In the genomic region with DNA sequence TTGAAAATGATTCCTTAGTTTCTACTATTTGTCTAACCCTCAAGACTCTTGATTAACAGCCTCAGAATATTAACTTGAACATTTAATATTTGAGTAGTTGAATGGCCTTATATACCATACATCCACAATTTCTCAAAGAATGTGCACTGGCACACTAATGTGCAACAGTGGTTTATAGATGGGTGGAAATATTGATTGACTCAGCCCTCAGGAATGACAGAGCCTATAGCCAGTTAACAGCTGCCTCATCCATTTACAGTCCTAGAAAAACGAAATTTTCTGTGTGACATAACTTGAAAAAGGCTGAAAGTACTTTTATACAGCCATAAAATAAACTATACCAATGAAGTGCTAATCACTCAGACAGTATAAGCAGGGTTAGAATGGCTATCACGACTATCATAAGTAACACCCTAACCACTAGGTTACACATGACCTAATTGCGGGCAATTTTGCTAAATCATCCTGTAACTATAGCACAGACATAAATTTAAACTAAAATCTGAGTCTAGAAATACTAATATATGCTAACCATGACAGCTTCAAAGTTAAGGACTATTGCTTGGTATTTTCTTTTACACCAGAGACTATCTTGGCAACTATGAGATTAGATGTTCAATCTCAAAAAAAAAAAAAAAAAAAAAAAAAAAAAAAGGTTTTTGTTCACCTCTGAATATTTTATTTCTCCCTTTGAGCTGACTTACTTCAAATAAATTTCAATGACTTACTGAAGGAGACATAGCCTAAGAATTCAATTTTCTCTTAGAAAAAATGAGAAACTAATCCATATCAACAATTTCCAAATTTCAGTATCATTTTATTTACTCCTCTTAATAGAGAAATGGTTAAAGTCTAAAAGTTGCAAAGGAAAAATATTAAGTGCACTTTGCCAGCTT, we compare ENCODE assay signal across 1 cellular context.
TF ChIP-seq lines count a peak whose summit lies in the region.

No MANE protein-coding gene starts in this region.

TF ChIP-seq in K562, 482 proteins besides CTCF, POLR2A, EP300 and RAD21 (continued from another document):
- TF ChIP-seq, protein P1, sequence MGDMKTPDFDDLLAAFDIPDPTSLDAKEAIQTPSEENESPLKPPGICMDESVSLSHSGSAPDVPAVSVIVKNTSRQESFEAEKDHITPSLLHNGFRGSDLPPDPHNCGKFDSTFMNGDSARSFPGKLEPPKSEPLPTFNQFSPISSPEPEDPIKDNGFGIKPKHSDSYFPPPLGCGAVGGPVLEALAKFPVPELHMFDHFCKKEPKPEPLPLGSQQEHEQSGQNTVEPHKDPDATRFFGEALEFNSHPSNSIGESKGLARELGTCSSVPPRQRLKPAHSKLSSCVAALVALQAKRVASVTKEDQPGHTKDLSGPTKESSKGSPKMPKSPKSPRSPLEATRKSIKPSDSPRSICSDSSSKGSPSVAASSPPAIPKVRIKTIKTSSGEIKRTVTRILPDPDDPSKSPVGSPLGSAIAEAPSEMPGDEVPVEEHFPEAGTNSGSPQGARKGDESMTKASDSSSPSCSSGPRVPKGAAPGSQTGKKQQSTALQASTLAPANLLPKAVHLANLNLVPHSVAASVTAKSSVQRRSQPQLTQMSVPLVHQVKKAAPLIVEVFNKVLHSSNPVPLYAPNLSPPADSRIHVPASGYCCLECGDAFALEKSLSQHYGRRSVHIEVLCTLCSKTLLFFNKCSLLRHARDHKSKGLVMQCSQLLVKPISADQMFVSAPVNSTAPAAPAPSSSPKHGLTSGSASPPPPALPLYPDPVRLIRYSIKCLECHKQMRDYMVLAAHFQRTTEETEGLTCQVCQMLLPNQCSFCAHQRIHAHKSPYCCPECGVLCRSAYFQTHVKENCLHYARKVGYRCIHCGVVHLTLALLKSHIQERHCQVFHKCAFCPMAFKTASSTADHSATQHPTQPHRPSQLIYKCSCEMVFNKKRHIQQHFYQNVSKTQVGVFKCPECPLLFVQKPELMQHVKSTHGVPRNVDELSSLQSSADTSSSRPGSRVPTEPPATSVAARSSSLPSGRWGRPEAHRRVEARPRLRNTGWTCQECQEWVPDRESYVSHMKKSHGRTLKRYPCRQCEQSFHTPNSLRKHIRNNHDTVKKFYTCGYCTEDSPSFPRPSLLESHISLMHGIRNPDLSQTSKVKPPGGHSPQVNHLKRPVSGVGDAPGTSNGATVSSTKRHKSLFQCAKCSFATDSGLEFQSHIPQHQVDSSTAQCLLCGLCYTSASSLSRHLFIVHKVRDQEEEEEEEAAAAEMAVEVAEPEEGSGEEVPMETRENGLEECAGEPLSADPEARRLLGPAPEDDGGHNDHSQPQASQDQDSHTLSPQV (IDR thresholded peaks at IDR 0.05) = 0 out of 2 replicates have a peak, but pooled peaks have one; percentile 29
- TF ChIP-seq NFE2 (IDR thresholded peaks at IDR 0.05; ENCODE audit: low read depth) = peak; percentile 84
- peak; percentile 17; the same call in 1 of the 2 replicates for TF ChIP-seq ATF7 (IDR thresholded peaks at IDR 0.05)
- no peak for TF ChIP-seq LCOR (CRISPR knock-in tag; IDR thresholded peaks at IDR 0.05)
- TF ChIP-seq C11orf30 (IDR thresholded peaks at IDR 0.05; ENCODE audit: low read depth) = peak; percentile 65; the same call in 1 of the 2 replicates
- peak; percentile 23; the same call in 1 of the 2 replicates for TF ChIP-seq MAFF (IDR thresholded peaks at IDR 0.05; ENCODE audit: low read length)
